Comparison of ENCODE assay signal across 8 cellular contexts in the genomic region with DNA sequence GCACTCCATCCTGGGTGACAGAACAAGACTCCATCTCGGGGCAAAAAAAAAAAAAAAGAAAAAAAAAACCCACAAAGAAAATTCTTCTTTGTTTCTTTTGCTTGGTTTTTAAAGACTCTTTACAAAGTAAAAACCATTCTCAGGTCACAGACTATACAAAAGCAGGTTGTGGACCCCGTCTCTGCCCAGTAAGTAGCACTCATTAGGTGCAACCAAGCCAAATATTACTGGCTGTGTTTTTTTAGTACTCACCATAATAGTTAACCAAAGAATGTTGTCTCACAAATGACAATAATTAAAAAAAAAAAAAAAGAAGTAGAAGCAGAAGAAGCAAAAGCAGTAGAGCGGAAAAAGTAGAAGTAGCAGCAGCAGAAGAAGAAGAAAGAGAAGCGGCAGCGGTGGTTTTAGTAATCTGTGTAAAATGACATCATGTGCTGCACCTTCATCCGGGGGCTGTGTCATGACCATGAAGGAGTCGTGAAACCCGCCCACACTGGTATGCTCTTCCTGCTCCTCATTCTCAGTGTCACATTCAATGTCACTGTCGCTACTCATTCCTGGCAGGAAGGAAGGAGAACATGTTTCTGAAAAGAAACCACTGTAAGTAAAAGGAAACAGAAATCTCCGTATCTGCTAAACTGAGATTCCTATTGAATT.
DNase-seq lines count a peak whose midpoint lies in the region; ATAC-seq lines count a peak whose summit lies in the region.

No MANE protein-coding gene starts in this region.

- H3K9ac ChIP-seq in subcutaneous abdominal adipose tissue (ENCODE audit: low read length in 5 of 5): peak overlapping the region in 2 of 5 donors; percentile 26 to 55

- no peaks in the 10 kb centered on the region for H3K27me3 ChIP-seq in subcutaneous abdominal adipose tissue (ENCODE audit: control insufficient read depth in 5 of 5, insufficient read depth in 4 of 5, low read length in 5 of 5)

- H3K36me3 ChIP-seq in subcutaneous abdominal adipose tissue (ENCODE audit: control insufficient read depth in 5 of 5, insufficient read depth in 5 of 5, low read length in 5 of 5): peaks cover 0 to 21% (median 14%) of the 10 kb centered on the region in 5 donors

- peak overlapping the region; percentile 95 for H3K27ac Mint-ChIP-seq in activated CD4-positive, alpha-beta T cell treated with anti-CD3 and anti-CD28 coated beads, Interleukin-2, amount 10 ng/mL, durations not matched to agents 7 days and 5 days
- peak overlapping the region; percentile 80 to 88 for H3K27ac Mint-ChIP-seq in natural killer cell treated with Interleukin-12 subunit alpha and Interleukin-12 subunit beta and Interleukin-15 and Interleukin-18, amount 100 ng/mL, for 72 hours

- H3K4me1 Mint-ChIP-seq in activated CD4-positive, alpha-beta T cell treated with anti-CD3 and anti-CD28 coated beads, Interleukin-2, amount 10 ng/mL, durations not matched to agents 7 days and 5 days: peaks cover 28% of the 10 kb centered on the region
- peaks cover 5 to 11% of the 10 kb centered on the region in 2 donors for H3K4me1 Mint-ChIP-seq in natural killer cell treated with Interleukin-12 subunit alpha and Interleukin-12 subunit beta and Interleukin-15 and Interleukin-18, amount 100 ng/mL, for 72 hours (ENCODE audit: low read depth in 2 of 2)

- POLR2A ChIA-PET in activated CD4-positive, alpha-beta T cell treated with anti-CD3 and anti-CD28 coated beads, Interleukin-2, amount 10 ng/mL, durations not matched to agents 7 days and 5 days (lab: Charles Lee): interaction anchor here (0.7 kb wide), 1 partner anchor 480 kb away, joined by 5 read pairs; no protein-coding TSS in a partner anchor

- H3K9me3 Mint-ChIP-seq in activated CD4-positive, alpha-beta T cell treated with anti-CD3 and anti-CD28 coated beads, Interleukin-2, amount 10 ng/mL, durations not matched to agents 7 days and 5 days: no peaks in the 10 kb centered on the region
- no peaks in the 10 kb centered on the region for H3K9me3 Mint-ChIP-seq in natural killer cell treated with Interleukin-12 subunit alpha and Interleukin-12 subunit beta and Interleukin-15 and Interleukin-18, amount 100 ng/mL, for 72 hours

- peaks cover 31% of the 10 kb centered on the region for H3K36me3 Mint-ChIP-seq in activated CD4-positive, alpha-beta T cell treated with anti-CD3 and anti-CD28 coated beads, Interleukin-2, amount 10 ng/mL, durations not matched to agents 7 days and 5 days (ENCODE audit: low read depth)
- H3K36me3 Mint-ChIP-seq in natural killer cell treated with Interleukin-12 subunit alpha and Interleukin-12 subunit beta and Interleukin-15 and Interleukin-18, amount 100 ng/mL, for 72 hours: peaks cover 18% of the 10 kb centered on the region

- H3K4me1 ChIP-seq in subcutaneous abdominal adipose tissue (ENCODE audit: control insufficient read depth in 5 of 5, insufficient read depth in 5 of 5, low read length in 5 of 5): peaks cover 0 to 8% (median 4%) of the 10 kb centered on the region in 5 donors

- CTCF ChIA-PET in activated CD4-positive, alpha-beta T cell treated with anti-CD3 and anti-CD28 coated beads, Interleukin-2, amount 10 ng/mL, durations not matched to agents 7 days and 5 days (lab: Charles Lee): interaction anchor here (0.7 to 0.9 kb wide), 2 partner anchors 162 to 474 kb away, joined by 3 to 4 read pairs; no protein-coding TSS in a partner anchor

- H3K4me3 Mint-ChIP-seq in activated CD4-positive, alpha-beta T cell treated with anti-CD3 and anti-CD28 coated beads, Interleukin-2, amount 10 ng/mL, durations not matched to agents 7 days and 5 days: peak overlapping the region; percentile 78
- H3K4me3 Mint-ChIP-seq in natural killer cell treated with Interleukin-12 subunit alpha and Interleukin-12 subunit beta and Interleukin-15 and Interleukin-18, amount 100 ng/mL, for 72 hours: peak overlapping the region; percentile 80

- H3K9me3 ChIP-seq in subcutaneous abdominal adipose tissue (ENCODE audit: control insufficient read depth in 5 of 5, low read length in 5 of 5): no peaks in the 10 kb centered on the region

- H3K4me3 ChIP-seq in subcutaneous abdominal adipose tissue (ENCODE audit: low read depth in 1 of 5, low read length in 5 of 5): peak overlapping the region in 4 of 5 donors; percentile 32 to 48 (median 45)

- no peaks in the 10 kb centered on the region for H3K27me3 Mint-ChIP-seq in activated CD4-positive, alpha-beta T cell treated with anti-CD3 and anti-CD28 coated beads, Interleukin-2, amount 10 ng/mL, durations not matched to agents 7 days and 5 days
- H3K27me3 Mint-ChIP-seq in natural killer cell treated with Interleukin-12 subunit alpha and Interleukin-12 subunit beta and Interleukin-15 and Interleukin-18, amount 100 ng/mL, for 72 hours: no peaks in the 10 kb centered on the region

- H3K27ac ChIP-seq in subcutaneous abdominal adipose tissue (ENCODE audit: low read depth, low read length): no peak overlapping the region

- ATAC-seq in GM19467 (IDR thresholded peaks at IDR 0.05; ENCODE audit: unreplicated experiment): peak; percentile 87
- peak; percentile 81 for ATAC-seq in HG03565 (IDR thresholded peaks at IDR 0.05; ENCODE audit: unreplicated experiment)
- peak; percentile 85 to 99 for ATAC-seq in natural killer cell treated with Interleukin-12 subunit alpha and Interleukin-12 subunit beta and Interleukin-15 and Interleukin-18, amount 100 ng/mL, for 72 hours

- DNase-seq in Ammon's horn (ENCODE audit: low spot score) (peak; percentile 34), AG20443 (ENCODE audit: low spot score) (no peak)
- DNase-seq in activated CD4-positive, alpha-beta T cell treated with anti-CD3 and anti-CD28 coated beads, Interleukin-2, amount 10 ng/mL, durations not matched to agents 7 days and 5 days: peak; percentile 87
- peak; percentile 55 for DNase-seq in effector CD4-positive, alpha-beta T cell
- DNase-seq in natural killer cell treated with Interleukin-12 subunit alpha and Interleukin-12 subunit beta and Interleukin-15 and Interleukin-18, amount 100 ng/mL, for 72 hours (ENCODE audit: low spot score): peak; percentile 66
